In the genomic region with DNA sequence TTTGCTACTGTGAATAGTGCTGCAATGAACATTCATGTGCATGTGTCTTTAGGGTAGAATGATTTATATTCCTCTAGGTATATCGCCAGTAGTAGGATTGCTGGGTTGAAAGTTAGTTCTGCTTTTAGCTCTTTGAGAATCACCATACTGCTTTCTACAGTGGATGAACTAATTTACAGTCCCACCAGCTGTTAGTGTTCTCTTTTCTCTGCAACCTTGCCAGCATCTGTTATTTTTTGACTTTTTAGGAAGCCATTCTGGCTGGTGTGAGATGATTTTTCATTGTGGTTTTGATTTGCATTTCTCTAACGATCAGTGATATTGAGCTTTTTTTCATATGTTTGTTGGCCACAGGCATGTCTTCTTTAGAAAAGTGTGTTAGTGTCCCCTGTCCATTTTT, we compare ENCODE assay signal across 1 cellular context.
TF ChIP-seq lines count a peak whose summit lies in the region.

No MANE protein-coding gene starts in this region.

TF ChIP-seq in GM23338, 12 proteins besides CTCF, POLR2A, EP300 and RAD21 (continued from another document):
- TF ChIP-seq, protein P1, sequence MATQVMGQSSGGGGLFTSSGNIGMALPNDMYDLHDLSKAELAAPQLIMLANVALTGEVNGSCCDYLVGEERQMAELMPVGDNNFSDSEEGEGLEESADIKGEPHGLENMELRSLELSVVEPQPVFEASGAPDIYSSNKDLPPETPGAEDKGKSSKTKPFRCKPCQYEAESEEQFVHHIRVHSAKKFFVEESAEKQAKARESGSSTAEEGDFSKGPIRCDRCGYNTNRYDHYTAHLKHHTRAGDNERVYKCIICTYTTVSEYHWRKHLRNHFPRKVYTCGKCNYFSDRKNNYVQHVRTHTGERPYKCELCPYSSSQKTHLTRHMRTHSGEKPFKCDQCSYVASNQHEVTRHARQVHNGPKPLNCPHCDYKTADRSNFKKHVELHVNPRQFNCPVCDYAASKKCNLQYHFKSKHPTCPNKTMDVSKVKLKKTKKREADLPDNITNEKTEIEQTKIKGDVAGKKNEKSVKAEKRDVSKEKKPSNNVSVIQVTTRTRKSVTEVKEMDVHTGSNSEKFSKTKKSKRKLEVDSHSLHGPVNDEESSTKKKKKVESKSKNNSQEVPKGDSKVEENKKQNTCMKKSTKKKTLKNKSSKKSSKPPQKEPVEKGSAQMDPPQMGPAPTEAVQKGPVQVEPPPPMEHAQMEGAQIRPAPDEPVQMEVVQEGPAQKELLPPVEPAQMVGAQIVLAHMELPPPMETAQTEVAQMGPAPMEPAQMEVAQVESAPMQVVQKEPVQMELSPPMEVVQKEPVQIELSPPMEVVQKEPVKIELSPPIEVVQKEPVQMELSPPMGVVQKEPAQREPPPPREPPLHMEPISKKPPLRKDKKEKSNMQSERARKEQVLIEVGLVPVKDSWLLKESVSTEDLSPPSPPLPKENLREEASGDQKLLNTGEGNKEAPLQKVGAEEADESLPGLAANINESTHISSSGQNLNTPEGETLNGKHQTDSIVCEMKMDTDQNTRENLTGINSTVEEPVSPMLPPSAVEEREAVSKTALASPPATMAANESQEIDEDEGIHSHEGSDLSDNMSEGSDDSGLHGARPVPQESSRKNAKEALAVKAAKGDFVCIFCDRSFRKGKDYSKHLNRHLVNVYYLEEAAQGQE (IDR thresholded peaks at IDR 0.05; ENCODE audit: unreplicated experiment) = no peak
- TF ChIP-seq, protein P2, sequence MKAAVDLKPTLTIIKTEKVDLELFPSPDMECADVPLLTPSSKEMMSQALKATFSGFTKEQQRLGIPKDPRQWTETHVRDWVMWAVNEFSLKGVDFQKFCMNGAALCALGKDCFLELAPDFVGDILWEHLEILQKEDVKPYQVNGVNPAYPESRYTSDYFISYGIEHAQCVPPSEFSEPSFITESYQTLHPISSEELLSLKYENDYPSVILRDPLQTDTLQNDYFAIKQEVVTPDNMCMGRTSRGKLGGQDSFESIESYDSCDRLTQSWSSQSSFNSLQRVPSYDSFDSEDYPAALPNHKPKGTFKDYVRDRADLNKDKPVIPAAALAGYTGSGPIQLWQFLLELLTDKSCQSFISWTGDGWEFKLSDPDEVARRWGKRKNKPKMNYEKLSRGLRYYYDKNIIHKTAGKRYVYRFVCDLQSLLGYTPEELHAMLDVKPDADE (IDR thresholded peaks at IDR 0.05) = no peak
